ENCODE assay signal across 1 cellular context in the genomic region with DNA sequence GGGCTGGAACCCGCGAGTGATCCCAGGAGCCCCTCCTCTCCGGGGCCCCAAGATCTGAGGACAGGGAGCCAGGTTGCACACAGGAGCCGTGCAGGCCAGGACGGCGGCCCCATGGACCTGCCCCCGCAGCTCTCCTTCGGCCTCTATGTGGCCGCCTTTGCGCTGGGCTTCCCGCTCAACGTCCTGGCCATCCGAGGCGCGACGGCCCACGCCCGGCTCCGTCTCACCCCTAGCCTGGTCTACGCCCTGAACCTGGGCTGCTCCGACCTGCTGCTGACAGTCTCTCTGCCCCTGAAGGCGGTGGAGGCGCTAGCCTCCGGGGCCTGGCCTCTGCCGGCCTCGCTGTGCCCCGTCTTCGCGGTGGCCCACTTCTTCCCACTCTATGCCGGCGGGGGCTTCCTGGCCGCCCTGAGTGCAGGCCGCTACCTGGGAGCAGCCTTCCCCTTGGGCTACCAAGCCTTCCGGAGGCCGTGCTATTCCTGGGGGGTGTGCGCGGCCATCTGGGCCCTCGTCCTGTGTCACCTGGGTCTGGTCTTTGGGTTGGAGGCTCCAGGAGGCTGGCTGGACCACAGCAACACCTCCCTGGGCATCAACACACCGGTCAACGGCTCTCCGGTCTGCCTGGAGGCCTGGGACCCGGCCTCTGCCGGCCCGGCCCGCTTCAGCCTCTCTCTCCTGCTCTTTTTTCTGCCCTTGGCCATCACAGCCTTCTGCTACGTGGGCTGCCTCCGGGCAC.
TF ChIP-seq lines count a peak whose summit lies in the region.

No MANE protein-coding gene starts in this region.

TF ChIP-seq in IMR-90, 13 proteins besides CTCF, POLR2A, EP300 and RAD21:
- no peak for TF ChIP-seq FOS (IDR thresholded peaks at IDR 0.05; ENCODE audit: low read depth, low read length)
- TF ChIP-seq SMC3 (IDR thresholded peaks at IDR 0.05; ENCODE audit: low read depth, low read length): no peak
- no peak for TF ChIP-seq RFX5 (IDR thresholded peaks at IDR 0.05; ENCODE audit: low read depth, low read length)
- no peak for TF ChIP-seq USF2 (IDR thresholded peaks at IDR 0.05; ENCODE audit: low read depth, low read length)
- TF ChIP-seq BHLHE40 (IDR thresholded peaks at IDR 0.05; ENCODE audit: low read depth, low read length): no peak
- no peak for TF ChIP-seq CEBPB (IDR thresholded peaks at IDR 0.05; ENCODE audit: low read depth, low read length)
TF ChIP-seq in IMR-90: peak in this region for 0.
